Comparison of ENCODE assay signal across 8 cellular contexts in genomic region chr7:39465055-39465929, GRCh38.
DNase-seq lines count a peak whose midpoint lies in the region; ATAC-seq and TF ChIP-seq lines count a peak whose summit lies in the region.

No MANE protein-coding gene starts in this region.

- no peak overlapping the region for H3K4me2 ChIP-seq in DND-41 (ENCODE audit: insufficient read depth, low read length)

- TF ChIP-seq CTCF in DND-41 (IDR thresholded peaks at IDR 0.05; ENCODE audit: borderline replicate concordance, extremely low read depth, low read length, poor library complexity, severe bottlenecking) = peak; percentile 72

- no peak overlapping the region for H2AFZ ChIP-seq in DND-41 (ENCODE audit: low read depth, low read length)

- peaks cover 18% of the 10 kb centered on the region for H3K4me1 ChIP-seq in DND-41 (ENCODE audit: insufficient read depth, low read length)

- H3K9me3 ChIP-seq in DND-41 (ENCODE audit: insufficient read depth, low read length, severe bottlenecking) = no peaks in the 10 kb centered on the region

- H3K9me3 Mint-ChIP-seq in activated naive CD8-positive, alpha-beta T cell treated with anti-CD3 and anti-CD28 coated beads, Interleukin-2, amount 50 U/mL, for 24 hours = no peaks in the 10 kb centered on the region

- peak; percentile 49; the same call in 1 of the 3 replicates for ATAC-seq in DND-41 (ENCODE audit: insufficient read depth, low read depth)
- ATAC-seq in GM19324 (IDR thresholded peaks at IDR 0.05; ENCODE audit: low FRiP score, unreplicated experiment) = peak; percentile 76
- peak; percentile 82 for ATAC-seq in HG03457 (IDR thresholded peaks at IDR 0.05; ENCODE audit: unreplicated experiment)
- peak; percentile 78 for ATAC-seq in activated naive CD8-positive, alpha-beta T cell treated with anti-CD3 and anti-CD28 coated beads, Interleukin-2, amount 50 U/mL, for 24 hours

- no peak overlapping the region for H3K4me3 ChIP-seq in DND-41 (ENCODE audit: low read depth in 1 of 2, low read length in 2 of 2)

- H3K79me2 ChIP-seq in DND-41 (ENCODE audit: insufficient read depth, low read length) = no peaks in the 10 kb centered on the region

- peaks cover 7% of the 10 kb centered on the region for H3K27me3 Mint-ChIP-seq in activated naive CD8-positive, alpha-beta T cell treated with anti-CD3 and anti-CD28 coated beads, Interleukin-2, amount 50 U/mL, for 24 hours

- H3K36me3 ChIP-seq in DND-41 (ENCODE audit: insufficient read depth, low read length) = no peaks in the 10 kb centered on the region

- peak; percentile 22 for DNase-seq in DND-41
- DNase-seq in NOMO-1 (lab: John Stamatoyannopoulos, UW; ENCODE audit: unreplicated experiment in 2 of 2) = peak; percentile 35 to 39
- DNase-seq in activated naive CD8-positive, alpha-beta T cell treated with anti-CD3 and anti-CD28 coated beads, Interleukin-2, amount 50 U/mL, for 24 hours = peak; percentile 20
- peak; percentile 26 for DNase-seq in hepatic stellate cell (ENCODE audit: low spot score)
- peak; percentile 18 for DNase-seq in smooth muscle cell of the brain vasculature (ENCODE audit: low read depth, low spot score)
- DNase-seq in effector CD8-positive, alpha-beta T cell (lab: John Stamatoyannopoulos, UW) = no peak

- no peak overlapping the region for H3K27ac Mint-ChIP-seq in activated naive CD8-positive, alpha-beta T cell treated with anti-CD3 and anti-CD28 coated beads, Interleukin-2, amount 50 U/mL, for 24 hours

- no peak overlapping the region for H3K9ac ChIP-seq in DND-41 (ENCODE audit: low read depth, low read length)

- H3K36me3 Mint-ChIP-seq in activated naive CD8-positive, alpha-beta T cell treated with anti-CD3 and anti-CD28 coated beads, Interleukin-2, amount 50 U/mL, for 24 hours (ENCODE audit: low read depth) = no peaks in the 10 kb centered on the region

- H3K4me1 Mint-ChIP-seq in activated naive CD8-positive, alpha-beta T cell treated with anti-CD3 and anti-CD28 coated beads, Interleukin-2, amount 50 U/mL, for 24 hours = peaks cover 4% of the 10 kb centered on the region

- H3K4me3 Mint-ChIP-seq in activated naive CD8-positive, alpha-beta T cell treated with anti-CD3 and anti-CD28 coated beads, Interleukin-2, amount 50 U/mL, for 24 hours = no peak overlapping the region

- H4K20me1 ChIP-seq in DND-41 (ENCODE audit: insufficient read depth, low read length) = no peaks in the 10 kb centered on the region

- no peak overlapping the region for H3K27ac ChIP-seq in DND-41 (ENCODE audit: low read length)

- no peaks in the 10 kb centered on the region for H3K27me3 ChIP-seq in DND-41 (ENCODE audit: insufficient read depth, low read length, poor library complexity)
